8 cellular contexts compared by ENCODE assay signal in genomic region chr6:106182455-106182854, GRCh38.
DNase-seq lines count a peak whose midpoint lies in the region; ATAC-seq and FAIRE-seq lines count a peak whose summit lies in the region.

No MANE protein-coding gene starts in this region.

- peak; percentile 98 for FAIRE-seq in GM18507 (lab: Jason Lieb, UNC)

- H3K4me1 Mint-ChIP-seq in activated CD4-positive, alpha-beta memory T cell treated with anti-CD3 and anti-CD28 coated beads, Interleukin-2, amount 10 ng/mL, durations not matched to agents 7 days and 5 days, result peaks cover 61% of the 10 kb centered on the region

- POLR2A ChIA-PET in activated CD4-positive, alpha-beta memory T cell treated with anti-CD3 and anti-CD28 coated beads, Interleukin-2, amount 10 ng/mL, durations not matched to agents 7 days and 5 days (lab: Charles Lee), result interaction anchor here (0.8 to 10.4 kb wide), 15 partner anchors 9 to 282 kb away, joined by 3 to 121 read pairs (median 4); no protein-coding TSS in a partner anchor

- DNase-seq in GM18507 (ENCODE audit: extremely low spot score, insufficient read length, low read depth) (peak; percentile 36), ACHN (no peak), UCSD-AML1 (lab: John Stamatoyannopoulos, UW; ENCODE audit: unreplicated experiment) (no peak), DMS153 (lab: John Stamatoyannopoulos, UW) (no peak), GDM1 (lab: John Stamatoyannopoulos, UW) (no peak)
- DNase-seq in activated CD4-positive, alpha-beta memory T cell treated with anti-CD3 and anti-CD28 coated beads, Interleukin-2, amount 10 ng/mL, durations not matched to agents 7 days and 5 days, result peak; percentile 35

- in situ Hi-C loops in ACHN (cut with HindIII; ENCODE audit: low pct_ligation_motif_present, low pct_unique_long_range_greater_than_20kb, low sequenced_read_pairs), result no loop called here

- H3K4me3 Mint-ChIP-seq in activated CD4-positive, alpha-beta memory T cell treated with anti-CD3 and anti-CD28 coated beads, Interleukin-2, amount 10 ng/mL, durations not matched to agents 7 days and 5 days, result no peak overlapping the region

- CTCF ChIA-PET in activated CD4-positive, alpha-beta memory T cell treated with anti-CD3 and anti-CD28 coated beads, Interleukin-2, amount 10 ng/mL, durations not matched to agents 7 days and 5 days (lab: Charles Lee), result interaction anchor here (1.0 to 2.7 kb wide), 3 partner anchors 15 to 190 kb away, joined by 3 to 11 read pairs (median 11); no protein-coding TSS in a partner anchor

- no peaks in the 10 kb centered on the region for H3K27me3 Mint-ChIP-seq in activated CD4-positive, alpha-beta memory T cell treated with anti-CD3 and anti-CD28 coated beads, Interleukin-2, amount 10 ng/mL, durations not matched to agents 7 days and 5 days

- peak; percentile 82 for ATAC-seq in GM21367 (IDR thresholded peaks at IDR 0.05; ENCODE audit: unreplicated experiment)
- peak; percentile 68 for ATAC-seq in HG03135 (IDR thresholded peaks at IDR 0.05; ENCODE audit: unreplicated experiment)

- peaks cover 23% of the 10 kb centered on the region for H3K36me3 Mint-ChIP-seq in activated CD4-positive, alpha-beta memory T cell treated with anti-CD3 and anti-CD28 coated beads, Interleukin-2, amount 10 ng/mL, durations not matched to agents 7 days and 5 days (ENCODE audit: low read depth)

- H3K9me3 Mint-ChIP-seq in activated CD4-positive, alpha-beta memory T cell treated with anti-CD3 and anti-CD28 coated beads, Interleukin-2, amount 10 ng/mL, durations not matched to agents 7 days and 5 days, result peaks cover 3% of the 10 kb centered on the region

- peak overlapping the region; percentile 41 for H3K27ac Mint-ChIP-seq in activated CD4-positive, alpha-beta memory T cell treated with anti-CD3 and anti-CD28 coated beads, Interleukin-2, amount 10 ng/mL, durations not matched to agents 7 days and 5 days

Comparison
In these comparisons a context has a peak if more than half of its experiments do, and no peak if none do; other contexts are left out.
1. DNase-seq: peak in GM18507 (single experiment) and activated CD4-positive, alpha-beta memory T cell treated with anti-CD3 and anti-CD28 coated beads, Interleukin-2, amount 10 ng/mL, durations not matched to agents 7 days and 5 days (single experiment); none in ACHN (single experiment), UCSD-AML1 (single experiment), DMS153 (single experiment) and GDM1 (single experiment).